ENCODE assay signal across 14 cellular contexts in genomic region chr5:127961764-127962148, GRCh38.
"Had no signal": no experiment of that assay in that cellular context is flagged by ENCODE, and none has a peak within 500 bp of the region (broad histone marks: within the 10 kb centered on the region; RNA-seq: fewer than 3 reads in every experiment).

No MANE protein-coding gene starts in this region.

- DNase-seq: activated CD4-positive, alpha-beta T cell treated with anti-CD3 and anti-CD28 coated beads, Interleukin-2, amount 10 ng/mL, durations not matched to agents 24 days and 14 days; activated CD4-positive, CD25-positive, alpha-beta regulatory T cell; activated CD8-positive, alpha-beta memory T cell treated with anti-CD3 and anti-CD28 coated beads, Interleukin-2, amount 50 U/mL, for 48 hours; activated gamma-delta T cell treated with Interleukin-2 at 50 U/mL for 16 hours; activated T-cell treated with anti-CD3 and anti-CD28 coated beads, Interleukin-2, amount 50 U/mL, for 72 hours; amniotic stem cell; cortex of kidney; effector CD4-positive, alpha-beta T cell; foreskin keratinocyte; immature natural killer cell; mesenchymal stem cell; right lobe of liver; spleen had no signal

- H3K27ac ChIP-seq: foreskin keratinocyte, right lobe of liver had no signal

- H3K36me3 ChIP-seq: right lobe of liver had no signal

- H3K27me3 ChIP-seq: foreskin keratinocyte, right lobe of liver, spleen had no signal

- FAIRE-seq: urothelium cell line had no signal

- ATAC-seq: activated T-cell treated with anti-CD3 and anti-CD28 coated beads, Interleukin-2, amount 50 U/mL, for 72 hours; foreskin keratinocyte had no signal

- H3K4me3 ChIP-seq: right lobe of liver, spleen had no signal

- H3K9me3 ChIP-seq: right lobe of liver had no signal

- H3K4me1 ChIP-seq: right lobe of liver had no signal
